In genomic region chr3:46579756-46580286, GRCh38 we compare ENCODE assay signal across 28 cellular contexts. TPM values are rescaled to one million over a fixed set of nuclear protein-coding genes. Genes with fewer than 3 reads are reported as not detected.
DNase-seq lines count a peak whose midpoint lies in the region; ATAC-seq and TF ChIP-seq lines count a peak whose summit lies in the region.
"Had no signal": no experiment of that assay in that cellular context is flagged by ENCODE, and none has a peak within 500 bp of the region (broad histone marks: within the 10 kb centered on the region; RNA-seq: fewer than 3 reads in every experiment).

No MANE protein-coding gene starts in this region.

- H3K9me2 ChIP-seq in Loucy (replicated peaks; ENCODE audit: low read depth, low read length), result no peaks in the 10 kb centered on the region

- ATAC-seq in DND-41 (ENCODE audit: insufficient read depth, low read depth) (no peak), GM19455 (IDR thresholded peaks at IDR 0.05; ENCODE audit: unreplicated experiment) (no peak)
- ATAC-seq: Panc1; stimulated activated naive CD8-positive, alpha-beta T cell treated with anti-CD3 and anti-CD28 coated beads, Interleukin-15, Interleukin-2, amounts not matched to agents 100 U/mL and 50 U/mL, for 24 hours had no signal

- no peaks in the 10 kb centered on the region for H3F3A ChIP-seq in Loucy (ENCODE audit: low read depth)

- H3K9ac ChIP-seq in DND-41 (ENCODE audit: low read depth, low read length) (no peak overlapping the region), Loucy (ENCODE audit: low read depth, low read length, poor library complexity, severe bottlenecking) (no peak overlapping the region), mucosa of stomach (ENCODE audit: low read length) (peak overlapping the region; percentile 16)
- H3K9ac ChIP-seq: parathyroid adenoma had no signal

- no peak overlapping the region for H3K4me2 ChIP-seq in DND-41 (ENCODE audit: insufficient read depth, low read length)
- no peak overlapping the region for H3K4me2 ChIP-seq in Loucy (ENCODE audit: low read depth, low read length, poor library complexity, severe bottlenecking)

- DNase-seq in DND-41 (peak; percentile 1), iPS DF 6.9 (ENCODE audit: low read depth, low spot score) (no peak), NCI-H526 treated with DMSO at 0.1 percent for 48 hours (lab: John Stamatoyannopoulos, UW) (no peak), ascending aorta (ENCODE audit: low spot score in 2 of 2) (no peak)
- no peak for DNase-seq in activated CD8-positive, alpha-beta memory T cell treated with anti-CD3 and anti-CD28 coated beads, Interleukin-2, amount 50 U/mL, for 4 hours
- DNase-seq: activated CD4-positive, alpha-beta memory T cell treated with anti-CD3 and anti-CD28 coated beads, Interleukin-2, amount 10 ng/mL, durations not matched to agents 7 days and 5 days; activated CD4-positive, CD25-positive, alpha-beta regulatory T cell treated with anti-CD3 and anti-CD28 coated beads, Interleukin-2, amount 50 U/mL, for 72 hours; activated naive CD4-positive, alpha-beta T cell treated with anti-CD3 and anti-CD28 coated beads for 36 hours; amniotic stem cell; CD4-positive, alpha-beta T cell; GOT3; NCI-H1436 treated with DMSO at 0.1 percent for 48 hours; NCI-H2081 treated with DMSO at 0.1 percent for 48 hours; NCI-H226; SHP77 treated with DMSO at 0.1 percent for 48 hours; stimulated activated CD4-positive, alpha-beta T cell treated with anti-CD3 and anti-CD28 coated beads, Interleukin-2, amount 100 ng/mL, for 24 hours; stimulated activated naive CD8-positive, alpha-beta T cell treated with anti-CD3 and anti-CD28 coated beads, Interleukin-15, Interleukin-2, amounts not matched to agents 100 U/mL and 50 U/mL, for 24 hours; T-helper 2 cell; testis had no signal

- no peak overlapping the region for H3K27ac ChIP-seq in DND-41 (ENCODE audit: low read length)
- peak overlapping the region; percentile 68 for H3K27ac ChIP-seq in iPS DF 6.9 (ENCODE audit: low read length)
- H3K27ac ChIP-seq in ascending aorta, result no peak overlapping the region
- H3K27ac ChIP-seq: parathyroid adenoma, testis had no signal

- H4K20me1 ChIP-seq in DND-41 (ENCODE audit: insufficient read depth, low read length) (no peaks in the 10 kb centered on the region), Loucy (ENCODE audit: insufficient read depth, low read length, poor library complexity, severe bottlenecking) (no peaks in the 10 kb centered on the region)

- TF ChIP-seq CTCF in DND-41 (IDR thresholded peaks at IDR 0.05; ENCODE audit: borderline replicate concordance, extremely low read depth, low read length, poor library complexity, severe bottlenecking) (no peak), Loucy (conservative IDR thresholded peaks at IDR 0.05; ENCODE audit: low read length) (no peak), ascending aorta (IDR thresholded peaks at IDR 0.05) (no peak)

- intact Hi-C loops in ascending aorta (cut with DNase I), result no loop called here

- no CpG with 5 or more reads among the region's 14 CpGs for WGBS in iPS DF 6.9 (ENCODE audit: insufficient coverage, insufficient read length)

- no peaks in the 10 kb centered on the region for H3K36me3 ChIP-seq in DND-41 (ENCODE audit: insufficient read depth, low read length)
- no peaks in the 10 kb centered on the region for H3K36me3 ChIP-seq in Loucy (ENCODE audit: insufficient read depth, low read length)
- peaks cover 36% of the 10 kb centered on the region for H3K36me3 ChIP-seq in iPS DF 6.9 (ENCODE audit: control insufficient read depth, insufficient read depth, low read length)
- no peaks in the 10 kb centered on the region for H3K36me3 ChIP-seq in mucosa of stomach (ENCODE audit: control insufficient read depth, insufficient read depth, low read length)
- H3K36me3 ChIP-seq in ascending aorta, result no peaks in the 10 kb centered on the region

- H2AFZ ChIP-seq in DND-41 (ENCODE audit: low read depth, low read length) (no peak overlapping the region), Loucy (ENCODE audit: low read length) (peak overlapping the region; percentile 58; the same call in 1 of the 2 replicates)
- H2AFZ ChIP-seq: parathyroid adenoma had no signal

- H3K4me1 ChIP-seq in DND-41 (ENCODE audit: insufficient read depth, low read length), result peaks cover 16% of the 10 kb centered on the region
- H3K4me1 ChIP-seq in Loucy (ENCODE audit: insufficient read depth, low read length, poor library complexity, severe bottlenecking), result no peaks in the 10 kb centered on the region
- H3K4me1 ChIP-seq in iPS DF 6.9 (ENCODE audit: control insufficient read depth, insufficient read depth, low read length), result peaks cover 3% of the 10 kb centered on the region; the same call in 1 of the 2 replicates
- peaks cover 24% of the 10 kb centered on the region for H3K4me1 ChIP-seq in mucosa of stomach (ENCODE audit: control insufficient read depth, insufficient read depth, low read length)
- peaks cover 0 to 5% of the 10 kb centered on the region in 2 donors for H3K4me1 ChIP-seq in ascending aorta
- H3K4me1 ChIP-seq: parathyroid adenoma had no signal

- no peaks in the 10 kb centered on the region for H3K79me2 ChIP-seq in DND-41 (ENCODE audit: insufficient read depth, low read length)
- no peaks in the 10 kb centered on the region for H3K79me2 ChIP-seq in Loucy (ENCODE audit: insufficient read depth, low read length)
- H3K79me2 ChIP-seq: parathyroid adenoma had no signal

- H3K27me3 ChIP-seq in DND-41 (ENCODE audit: insufficient read depth, low read length, poor library complexity) (no peaks in the 10 kb centered on the region), Loucy (ENCODE audit: insufficient read depth, low read length, poor library complexity, severe bottlenecking) (no peaks in the 10 kb centered on the region), iPS DF 6.9 (ENCODE audit: control insufficient read depth, insufficient read depth, low read length) (no peaks in the 10 kb centered on the region), mucosa of stomach (ENCODE audit: control insufficient read depth, insufficient read depth, low read length) (no peaks in the 10 kb centered on the region), ascending aorta (peaks cover 5% of the 10 kb centered on the region)
- H3K27me3 ChIP-seq: testis had no signal

- no peaks in the 10 kb centered on the region for H3K9me3 ChIP-seq in DND-41 (ENCODE audit: insufficient read depth, low read length, severe bottlenecking)
- H3K9me3 ChIP-seq in Loucy (ENCODE audit: insufficient read depth, low read depth, low read length), result no peaks in the 10 kb centered on the region
- H3K9me3 ChIP-seq in iPS DF 6.9 (ENCODE audit: control insufficient read depth, insufficient read depth, low read length), result no peaks in the 10 kb centered on the region
- H3K9me3 ChIP-seq in mucosa of stomach (ENCODE audit: control insufficient read depth, low read length), result no peaks in the 10 kb centered on the region
- no peaks in the 10 kb centered on the region for H3K9me3 ChIP-seq in ascending aorta
- H3K9me3 ChIP-seq: testis had no signal

- no peak overlapping the region for H3K4me3 ChIP-seq in DND-41 (ENCODE audit: low read depth in 1 of 2, low read length in 2 of 2)
- H3K4me3 ChIP-seq in Loucy (ENCODE audit: low read length, poor library complexity, severe bottlenecking), result no peak overlapping the region
- peak overlapping the region; percentile 83 for H3K4me3 ChIP-seq in iPS DF 6.9 (ENCODE audit: low read length)
- H3K4me3 ChIP-seq in mucosa of stomach (ENCODE audit: low read length), result no peak overlapping the region
- H3K4me3 ChIP-seq in ascending aorta, result no peak overlapping the region
- H3K4me3 ChIP-seq: testis had no signal

RNA-seq across cellular contexts. Expression of gene LRRC2, which starts 13.7 kb away (rescaled TPM):
- total RNA-seq in ascending aorta, result not detected
- total RNA-seq: activated naive CD4-positive, alpha-beta T cell treated with anti-CD3 and anti-CD28 coated beads for 36 hours had no signal

RNA-seq across cellular contexts. Expression of gene FAM240A, which starts 32.5 kb away (rescaled TPM):
- not detected for total RNA-seq in ascending aorta
- total RNA-seq: activated CD4-positive, alpha-beta memory T cell treated with anti-CD3 and anti-CD28 coated beads, Interleukin-2, amount 10 ng/mL, durations not matched to agents 7 days and 5 days; activated naive CD4-positive, alpha-beta T cell treated with anti-CD3 and anti-CD28 coated beads for 36 hours; CD4-positive, alpha-beta T cell; chondrocyte; glomerular endothelial cell; lung microvascular endothelial cell; neural crest cell; testis had no signal
